ENCODE assay signal across 23 cellular contexts in genomic region chr3:9066775-9067174, GRCh38.
"Had no signal": no experiment of that assay in that cellular context is flagged by ENCODE, and none has a peak within 500 bp of the region (broad histone marks: within the 10 kb centered on the region; RNA-seq: fewer than 3 reads in every experiment).

No MANE protein-coding gene starts in this region.

- DNase-seq: activated B cell treated with CpG ODN at 0.5 μM for 24 hours; activated CD4-positive, alpha-beta T cell treated with anti-CD3 and anti-CD28 coated beads for 4 hours; activated CD4-positive, alpha-beta T cell treated with anti-CD3 and anti-CD28 coated beads, Interleukin-2, amount 50 U/mL, for 1 hour; activated CD4-positive, alpha-beta T cell treated with anti-CD3 and anti-CD28 coated beads, Interleukin-2, amount 50 U/mL, for 4 hours; activated CD4-positive, CD25-positive, alpha-beta regulatory T cell treated with anti-CD3 and anti-CD28 coated beads, Interleukin-2, amount 50 U/mL, for 72 hours; activated CD8-positive, alpha-beta memory T cell treated with anti-CD3 and anti-CD28 coated beads, Interleukin-2, amount 50 U/mL, for 4 hours; activated effector memory CD4-positive, alpha-beta T cell treated with anti-CD3 and anti-CD28 coated beads, Interleukin-2, amount 50 U/mL, for 16 hours; activated gamma-delta T cell treated with Interleukin-2 at 50 U/mL for 16 hours; activated naive CD4-positive, alpha-beta T cell; activated naive CD4-positive, alpha-beta T cell treated with anti-CD3 and anti-CD28 coated beads, Interleukin-2, amount 50 U/mL, for 16 hours; activated naive CD8-positive, alpha-beta T cell treated with anti-CD3 and anti-CD28 coated beads for 36 hours; activated T-cell treated with anti-CD3 and anti-CD28 coated beads for 4 hours; activated T-cell treated with anti-CD3 and anti-CD28 coated beads, Interleukin-2, amount 50 U/mL, for 1 hour; activated T-cell treated with anti-CD3 and anti-CD28 coated beads, Interleukin-2, amount 50 U/mL, for 4 hours; aorta; T-helper 9 cell had no signal

- H3K4me1 ChIP-seq: body of pancreas, breast epithelium had no signal

- H3K36me3 ChIP-seq: adrenal gland, brain microvascular endothelial cell, breast epithelium had no signal

- H3K4me3 ChIP-seq: adrenal gland, body of pancreas, breast epithelium had no signal

- H3K27me3 ChIP-seq: adrenal gland, body of pancreas, brain microvascular endothelial cell, breast epithelium had no signal

- H3K27ac ChIP-seq: adrenal gland, body of pancreas, brain microvascular endothelial cell, breast epithelium, VCaP had no signal

- H3K9me3 ChIP-seq: adrenal gland, body of pancreas, breast epithelium had no signal

- ATAC-seq: activated naive CD4-positive, alpha-beta T cell treated with anti-CD3 and anti-CD28 coated beads, Interleukin-2, amount 50 U/mL, for 72 hours; activated T-cell treated with anti-CD3 and anti-CD28 coated beads, Interleukin-2, amount 50 U/mL, for 4 hours had no signal

- FAIRE-seq: TTC549 had no signal
